ENCODE assay signal across 26 cellular contexts in the genomic region with DNA sequence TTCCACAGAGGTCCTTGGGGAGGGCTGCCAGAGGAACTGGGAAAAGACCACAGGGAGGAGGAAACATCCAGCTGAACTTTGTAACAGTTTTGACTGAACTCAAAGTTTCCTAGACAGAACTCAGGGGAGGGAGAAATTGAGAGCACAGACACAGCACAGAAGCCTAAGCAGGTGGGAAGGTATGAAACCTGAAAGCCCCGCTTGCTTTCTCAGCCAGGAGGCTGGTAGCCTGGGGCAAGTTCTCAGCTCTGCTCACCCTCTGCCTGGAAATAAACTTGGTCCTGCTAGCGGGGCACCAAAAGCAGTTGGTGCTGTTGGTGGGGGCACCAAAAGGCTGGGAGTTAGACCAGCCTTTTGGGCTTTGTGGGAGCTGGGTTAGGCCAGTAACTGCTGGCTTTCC. TPM values are rescaled to one million over a fixed set of nuclear protein-coding genes. Genes with fewer than 3 reads are reported as not detected.
"Had no signal": no experiment of that assay in that cellular context is flagged by ENCODE, and none has a peak within 500 bp of the region (broad histone marks: within the 10 kb centered on the region; RNA-seq: fewer than 3 reads in every experiment).

No MANE protein-coding gene starts in this region.

- H3K27me3 ChIP-seq: esophagus squamous epithelium, gastroesophageal sphincter, tibial artery, upper lobe of right lung, vagina had no signal

- H3K27ac ChIP-seq: esophagus squamous epithelium, gastroesophageal sphincter, left ventricle myocardium inferior, lower lobe of right lung, parathyroid adenoma, psoas muscle, spleen, tibial artery, upper lobe of right lung, vagina had no signal

- H3K4me3 ChIP-seq: esophagus squamous epithelium, gastroesophageal sphincter, left ventricle myocardium inferior, lower lobe of right lung, psoas muscle, spleen, tibial artery, upper lobe of right lung, vagina had no signal

- H3K9ac ChIP-seq: parathyroid adenoma had no signal

- H2AFZ ChIP-seq: parathyroid adenoma had no signal

- H3K36me3 ChIP-seq: esophagus squamous epithelium, gastroesophageal sphincter, left ventricle myocardium inferior, lower lobe of right lung, spleen, tibial artery, upper lobe of right lung, vagina had no signal

- H3K9me3 ChIP-seq: esophagus squamous epithelium, gastroesophageal sphincter, lower lobe of right lung, psoas muscle, tibial artery, upper lobe of right lung, vagina had no signal

- ATAC-seq: gastroesophageal sphincter; lower lobe of right lung; psoas muscle; sciatic nerve; stimulated activated memory B cell treated with anti-CD40 and anti-IgM and Interleukin-4, amounts not matched to agents 10 μg/mL and 1 μg/mL and 100 μg/mL, for 72 hours had no signal

- H3K4me1 ChIP-seq: esophagus squamous epithelium, gastroesophageal sphincter, left ventricle myocardium inferior, lower lobe of right lung, parathyroid adenoma, psoas muscle, tibial artery, upper lobe of right lung, vagina had no signal

- H3K79me2 ChIP-seq: parathyroid adenoma had no signal

- DNase-seq: dermis blood vessel endothelial cell; esophagus squamous epithelium; foreskin fibroblast; glutamatergic neuron; immature natural killer cell; left ventricle myocardium inferior; lower lobe of right lung; naive B cell; psoas muscle; retina; spleen; stimulated activated CD4-positive, alpha-beta T cell treated with anti-CD3 and anti-CD28 coated beads, Interleukin-15, amount 100 ng/mL, for 24 hours; stimulated activated CD4-positive, alpha-beta T cell treated with anti-CD3 and anti-CD28 coated beads, Interleukin-1b, Interleukin-23, amount 100 ng/mL, for 48 hours; stimulated activated CD4-positive, alpha-beta T cell treated with anti-CD3 and anti-CD28 coated beads, Interleukin-4, amount 100 ng/mL, for 24 hours; tibial artery; upper lobe of right lung had no signal

RNA-seq across cellular contexts. Expression of gene OR4E1, which starts 25.9 kb away (rescaled TPM):
- total RNA-seq: dermis blood vessel endothelial cell, epithelial cell of proximal tubule, esophagus squamous epithelium, gastroesophageal sphincter, left ventricle myocardium inferior, lower lobe of right lung, mesothelial cell of epicardium, omental fat pad, psoas muscle, sciatic nerve, skeletal muscle tissue, spleen, temporal lobe, upper lobe of right lung, vagina had no signal

RNA-seq across cellular contexts. Expression of gene OR4E2, which starts 45.9 kb away (rescaled TPM):
- total RNA-seq: dermis blood vessel endothelial cell, epithelial cell of proximal tubule, esophagus squamous epithelium, gastroesophageal sphincter, left ventricle myocardium inferior, lower lobe of right lung, mesothelial cell of epicardium, omental fat pad, psoas muscle, sciatic nerve, skeletal muscle tissue, spleen, temporal lobe, upper lobe of right lung, vagina had no signal
